Comparison of ENCODE assay signal across 8 cellular contexts in the genomic region with DNA sequence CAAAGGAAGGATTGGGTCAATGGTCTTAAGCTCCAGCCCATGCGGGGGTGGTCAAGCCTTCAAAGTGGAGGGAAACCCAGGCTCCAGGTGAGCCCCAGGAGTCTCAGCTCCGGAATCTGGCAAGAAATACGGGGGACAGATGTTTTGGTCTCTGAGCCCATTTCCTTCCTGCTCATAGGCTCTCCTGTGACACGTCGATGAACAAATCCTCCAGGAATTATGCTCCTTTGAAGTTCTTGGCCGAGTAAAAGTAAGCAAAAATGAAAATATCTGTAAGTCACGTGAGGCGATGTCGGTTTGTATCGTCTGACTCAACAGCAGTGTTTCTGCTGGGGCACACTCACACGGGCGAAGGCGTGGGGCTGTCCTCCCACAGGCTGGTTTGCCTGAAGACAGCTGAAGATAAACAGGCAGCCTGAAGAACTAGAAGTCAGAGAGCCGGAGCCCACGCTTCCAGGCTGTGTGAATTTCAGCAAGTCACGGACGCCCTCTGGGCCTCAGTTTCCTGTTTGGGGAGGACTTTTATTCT.
DNase-seq lines count a peak whose midpoint lies in the region; ATAC-seq and TF ChIP-seq lines count a peak whose summit lies in the region.

No MANE protein-coding gene starts in this region.

- intact Hi-C loops in tibial artery (cut with DNase I; ENCODE audit: low total_unique reads), result loop anchor here (10.0 kb wide), 1 partner anchor 107 kb away; no protein-coding TSS in a partner anchor

- peak; percentile 19 for ATAC-seq in GM18520 (IDR thresholded peaks at IDR 0.05; ENCODE audit: unreplicated experiment)

- H3K4me3 ChIP-seq in tibial artery, result no peak overlapping the region

- H3K36me3 ChIP-seq in tibial artery, result no peaks in the 10 kb centered on the region

- H3K4me1 ChIP-seq in tibial artery, result peaks cover 0 to 17% (median 0%) of the 10 kb centered on the region in 4 donors

- peaks cover 0 to 24% of the 10 kb centered on the region in 2 donors for H3K27me3 ChIP-seq in tibial artery

- no peak overlapping the region for H3K27ac ChIP-seq in tibial artery

- no peak for TF ChIP-seq CTCF in tibial artery (IDR thresholded peaks at IDR 0.05)

- DNase-seq in LoVo (ENCODE audit: low spot score) (peak; percentile 31), kidney glomerular epithelial cell (lab: John Stamatoyannopoulos, UW) (peak; percentile 83), stromal cell of bone marrow (ENCODE audit: low read depth) (peak; percentile 64), NCI-H187 (lab: John Stamatoyannopoulos, UW) (no peak), tibial artery (no peak), DMS53 treated with DMSO at 0.1 percent for 48 hours (lab: John Stamatoyannopoulos, UW; ENCODE audit: unreplicated experiment) (no peak)
- peak; percentile 24 to 63 for DNase-seq in activated T-helper 1 cell treated with anti-CD3 and anti-CD28 coated beads, Interleukin-2, amount 50 U/mL, for 16 hours (ENCODE audit: low read depth in 1 of 2, low spot score in 1 of 2)

- no peaks in the 10 kb centered on the region for H3K9me3 ChIP-seq in tibial artery

Comparison
In these comparisons a context has a peak if more than half of its experiments do, and no peak if none do; other contexts are left out.
1. DNase-seq: peak in LoVo (single experiment), activated T-helper 1 cell treated with anti-CD3 and anti-CD28 coated beads, Interleukin-2, amount 50 U/mL, for 16 hours (2 of 2), kidney glomerular epithelial cell (single experiment) and stromal cell of bone marrow (single experiment); none in NCI-H187 (0 of 2), tibial artery (0 of 2) and DMS53 treated with DMSO at 0.1 percent for 48 hours (single experiment).